In the genomic region with DNA sequence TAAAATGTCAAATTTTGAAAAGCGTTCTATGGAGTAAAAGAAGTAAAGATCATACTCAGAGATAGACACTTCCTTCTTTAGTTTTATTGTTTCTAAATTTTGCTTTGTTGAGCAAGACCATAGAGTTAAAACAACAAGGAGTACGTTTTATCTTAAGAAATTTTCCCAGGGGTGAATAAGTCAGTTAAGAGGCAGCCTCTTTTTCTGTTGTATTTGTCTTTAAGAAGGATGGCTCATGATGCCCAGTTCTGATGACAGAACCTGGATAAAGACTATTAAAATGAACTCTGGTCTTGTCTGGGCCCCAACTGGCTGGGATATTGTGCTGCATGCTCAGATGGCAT, we compare ENCODE assay signal across 1 cellular context.
TF ChIP-seq lines count a peak whose summit lies in the region.

No MANE protein-coding gene starts in this region.

TF ChIP-seq in K562, 482 proteins besides CTCF, POLR2A, EP300 and RAD21:
- TF ChIP-seq TEAD4 (IDR thresholded peaks at IDR 0.05; ENCODE audit: low read length) (no peak), TEAD4 (CRISPR knock-in tag; IDR thresholded peaks at IDR 0.05; ENCODE audit: borderline replicate concordance) (no peak), ZNF41 (CRISPR knock-in tag; conservative IDR thresholded peaks at IDR 0.05) (no peak), NONO (IDR thresholded peaks at IDR 0.05; ENCODE audit: low read depth in 2 of 2, low read length in 1 of 2) (no peak), ZNF197 (CRISPR knock-in tag; IDR thresholded peaks at IDR 0.05; ENCODE audit: low read depth) (no peak), ZNF668 (CRISPR knock-in tag; IDR thresholded peaks at IDR 0.05) (no peak), CCNT2 (IDR thresholded peaks at IDR 0.05; ENCODE audit: borderline replicate concordance, extremely low read depth, insufficient read length, low read depth, low read length) (no peak), HIVEP1 (CRISPR knock-in tag; IDR thresholded peaks at IDR 0.05) (no peak), ZNF436 (CRISPR knock-in tag; IDR thresholded peaks at IDR 0.05) (no peak), STAT5B (CRISPR knock-in tag; IDR thresholded peaks at IDR 0.05) (no peak), CBX3 (IDR thresholded peaks at IDR 0.05; ENCODE audit: borderline replicate concordance in 1 of 2, low read length in 2 of 2) (no peak), ZFP36 (IDR thresholded peaks at IDR 0.05; ENCODE audit: low read depth, low read length, partially characterized antibody) (no peak), SMAD1 (IDR thresholded peaks at IDR 0.05; ENCODE audit: low read depth, low read length, partially characterized antibody) (no peak), HNRNPLL (IDR thresholded peaks at IDR 0.05; ENCODE audit: low read depth, low read length, poor library complexity, severe bottlenecking) (no peak)
